Comparison of ENCODE assay signal across 10 cellular contexts in genomic region chr2:239225921-239226561, GRCh38.
DNase-seq lines count a peak whose midpoint lies in the region; ATAC-seq, FAIRE-seq and TF ChIP-seq lines count a peak whose summit lies in the region.
"Had no signal": no experiment of that assay in that cellular context is flagged by ENCODE, and none has a peak within 500 bp of the region (broad histone marks: within the 10 kb centered on the region; RNA-seq: fewer than 3 reads in every experiment).

No MANE protein-coding gene starts in this region.

- H3K4me3 ChIP-seq in AG04449 (ENCODE audit: low read depth, low read length) = no peak overlapping the region

- FAIRE-seq in endometrium (lab: Jason Lieb, UNC) = peak; percentile 89

- no peaks in the 10 kb centered on the region for H3K9me3 Mint-ChIP-seq in neural crest cell

- no peak overlapping the region for H3K4me3 Mint-ChIP-seq in neural crest cell

- TF ChIP-seq CTCF in AG04449 (IDR thresholded peaks at IDR 0.05; ENCODE audit: insufficient read depth, low read length, missing control alignments) = peak; percentile 16
- no peak for TF ChIP-seq CTCF in neural crest cell (conservative IDR thresholded peaks at IDR 0.05)

- H3K27ac Mint-ChIP-seq in neural crest cell (ENCODE audit: unreplicated experiment) = peak overlapping the region; percentile 43

- CTCF ChIA-PET in AG04449 (lab: Yijun Ruan, JAX) = interaction anchor here (0.7 kb wide), 1 partner anchor 83 kb away, joined by 3 read pairs; no protein-coding TSS in a partner anchor

- no peaks in the 10 kb centered on the region for H3K27me3 Mint-ChIP-seq in neural crest cell (ENCODE audit: low read depth)

- no peak for ATAC-seq in HG03521 (IDR thresholded peaks at IDR 0.05; ENCODE audit: unreplicated experiment)

- peaks cover 3% of the 10 kb centered on the region for H3K36me3 Mint-ChIP-seq in neural crest cell (ENCODE audit: low read depth)

- peak; percentile 58 for DNase-seq in AG04449 (ENCODE audit: low read depth, low spot score)
- peak; percentile 83 for DNase-seq in LHCN-M2 (ENCODE audit: low read depth)
- DNase-seq in neural crest cell (ENCODE audit: low read depth, low spot score) = no peak
- DNase-seq in epidermal melanocyte (ENCODE audit: insufficient read length, low spot score) = no peak
- no peak for DNase-seq in activated CD4-positive, CD25-positive, alpha-beta regulatory T cell treated with anti-CD3 and anti-CD28 coated beads, Interleukin-2, amount 50 U/mL, for 72 hours
- no peak for DNase-seq in central memory CD4-positive, alpha-beta T cell
- DNase-seq: DMS79; stimulated activated CD4-positive, alpha-beta T cell treated with anti-CD3 and anti-CD28 coated beads, Interleukin-2, amount 100 ng/mL, for 24 hours had no signal

- H3K4me1 Mint-ChIP-seq in neural crest cell = peaks cover 82% of the 10 kb centered on the region

- POLR2A ChIA-PET in AG04449 (lab: Yijun Ruan, JAX) = interaction anchor here (0.7 kb wide), 1 partner anchor 24 kb away, joined by 5 read pairs; no protein-coding TSS in a partner anchor

Comparison
In these comparisons a context has a peak if more than half of its experiments do, and no peak if none do; other contexts are left out.
1. DNase-seq: peak in AG04449 (single experiment) and LHCN-M2 (single experiment); none in neural crest cell (single experiment), epidermal melanocyte (single experiment), activated CD4-positive, CD25-positive, alpha-beta regulatory T cell treated with anti-CD3 and anti-CD28 coated beads, Interleukin-2, amount 50 U/mL, for 72 hours (single experiment) and central memory CD4-positive, alpha-beta T cell (single experiment).